8 cellular contexts compared by ENCODE assay signal in genomic region chr4:52750819-52751348, GRCh38. TPM values are rescaled to one million over a fixed set of nuclear protein-coding genes. Genes with fewer than 3 reads are reported as not detected.
DNase-seq lines count a peak whose midpoint lies in the region; ATAC-seq, FAIRE-seq and TF ChIP-seq lines count a peak whose summit lies in the region.

No MANE protein-coding gene starts in this region.

- H3K9ac ChIP-seq in subcutaneous abdominal adipose tissue (ENCODE audit: low read length in 5 of 5) = peak overlapping the region in 3 of 5 donors; percentile 8 to 53 (median 11)

- CTCF ChIA-PET in A549 (lab: Yijun Ruan, JAX) = no interaction called here

- DNase-seq in A549 (ENCODE audit: low read depth in 1 of 2, low spot score in 1 of 2) (peak; percentile 2 to 7), choroid plexus epithelial cell (ENCODE audit: low read depth) (no peak), right lobe of liver (peak in 2 of 3 donors; percentile 27 to 54), GM19240 (ENCODE audit: insufficient read length, low spot score) (no peak)

- peak overlapping the region in 1 of 2 experiments; percentile 64; a peak in 2 of 6 replicates for H3K27ac ChIP-seq in A549
- H3K27ac ChIP-seq in right lobe of liver = no peak overlapping the region
- no peak overlapping the region for H3K27ac ChIP-seq in subcutaneous abdominal adipose tissue (ENCODE audit: low read depth, low read length)

- TF ChIP-seq POLR2A in A549 (IDR thresholded peaks at IDR 0.05; ENCODE audit: low read length) (no peak), right lobe of liver (IDR thresholded peaks at IDR 0.05) (no peak)

- intact Hi-C loops in right lobe of liver (cut with DNase I) = no loop called here

- H3K27me3 ChIP-seq in right lobe of liver (no peaks in the 10 kb centered on the region), subcutaneous abdominal adipose tissue (ENCODE audit: control insufficient read depth in 5 of 5, insufficient read depth in 4 of 5, low read length in 5 of 5) (peaks cover 4 to 30% (median 14%) of the 10 kb centered on the region in 5 donors)

- TF ChIP-seq EP300 in A549 (IDR thresholded peaks at IDR 0.05) (no peak), Ishikawa (IDR thresholded peaks at IDR 0.05; ENCODE audit: borderline replicate concordance) (no peak)

- H3K4me1 ChIP-seq in A549 (no peaks in the 10 kb centered on the region), right lobe of liver (peaks cover 0 to 7% (median 0%) of the 10 kb centered on the region in 4 donors), subcutaneous abdominal adipose tissue (ENCODE audit: control insufficient read depth in 5 of 5, insufficient read depth in 5 of 5, low read length in 5 of 5) (peaks cover 4 to 14% (median 13%) of the 10 kb centered on the region in 5 donors)

- peak overlapping the region; percentile 90 for H3K4me2 ChIP-seq in A549

- TF ChIP-seq CTCF in A549 (IDR thresholded peaks at IDR 0.05) (no peak), choroid plexus epithelial cell (conservative IDR thresholded peaks at IDR 0.05; ENCODE audit: low read depth, low read length) (no peak), right lobe of liver (IDR thresholded peaks at IDR 0.05) (no peak)

- FAIRE-seq in A549 (lab: Jason Lieb, UNC) = no peak

- 27% methylated on average over 3 of the region's 49 CpGs for WGBS in A549 (ENCODE audit: missing lambda C conversion rate)
- WGBS in right lobe of liver (ENCODE audit: insufficient coverage, low coverage, low lambda C conversion rate, missing lambda C conversion rate) = 0% methylated on average over 8 of the region's 49 CpGs

- no peak for TF ChIP-seq RAD21 in A549 (conservative IDR thresholded peaks at IDR 0.05 in 1 of 2, IDR thresholded peaks at IDR 0.05 in 1 of 2)
- no peak for TF ChIP-seq RAD21 in Ishikawa (IDR thresholded peaks at IDR 0.05; ENCODE audit: low read depth)

- H3K36me3 ChIP-seq in right lobe of liver (no peaks in the 10 kb centered on the region), subcutaneous abdominal adipose tissue (ENCODE audit: control insufficient read depth in 5 of 5, insufficient read depth in 5 of 5, low read length in 5 of 5) (no peaks in the 10 kb centered on the region)

- POLR2A ChIA-PET in A549 (lab: Yijun Ruan, JAX) = no interaction called here

- peak; percentile 66 to 79 for ATAC-seq in A549
- ATAC-seq in right lobe of liver = peak; percentile 62 to 68 (median 68)
- ATAC-seq in GM19455 (IDR thresholded peaks at IDR 0.05; ENCODE audit: unreplicated experiment) = no peak
- no peak for ATAC-seq in HG03095 (IDR thresholded peaks at IDR 0.05; ENCODE audit: unreplicated experiment)

- H3K4me3 ChIP-seq in A549 (peak overlapping the region; percentile 42), choroid plexus epithelial cell (ENCODE audit: low read depth, low read length) (peak overlapping the region; percentile 60), right lobe of liver (peak overlapping the region; percentile 37 to 54 (median 44)), subcutaneous abdominal adipose tissue (ENCODE audit: low read depth in 1 of 5, low read length in 5 of 5) (peak overlapping the region; percentile 49 to 72 (median 62))

- H3K9me3 ChIP-seq in A549 = no peaks in the 10 kb centered on the region
- H3K9me3 ChIP-seq in right lobe of liver = no peaks in the 10 kb centered on the region
- no peaks in the 10 kb centered on the region for H3K9me3 ChIP-seq in subcutaneous abdominal adipose tissue (ENCODE audit: control insufficient read depth in 5 of 5, low read length in 5 of 5)

TF ChIP-seq in A549, 52 proteins besides CTCF, POLR2A, EP300 and RAD21:
- TF ChIP-seq MAX (IDR thresholded peaks at IDR 0.05) = peak; percentile 71
- TF ChIP-seq FOSB (CRISPR knock-in tag; IDR thresholded peaks at IDR 0.05) = no peak
- peak; percentile 20; the same call in 1 of the 2 replicates for TF ChIP-seq E2F6 (IDR thresholded peaks at IDR 0.05; ENCODE audit: borderline replicate concordance, low read depth)
- no peak for TF ChIP-seq MYC (IDR thresholded peaks at IDR 0.05; ENCODE audit: borderline replicate concordance, low read length)
- TF ChIP-seq RNF2 (IDR thresholded peaks at IDR 0.05; ENCODE audit: borderline replicate concordance, low read depth) = 0 out of 2 replicates have a peak, but pooled peaks have one; percentile 57

TF ChIP-seq in Ishikawa, 13 proteins besides CTCF, POLR2A, EP300 and RAD21:
- TF ChIP-seq FOXM1 (IDR thresholded peaks at IDR 0.05; ENCODE audit: borderline replicate concordance, low read depth) = no peak
- peak; percentile 19; the same call in 1 of the 2 replicates for TF ChIP-seq MAX (IDR thresholded peaks at IDR 0.05)
- 0 out of 2 replicates have a peak, but pooled peaks have one; percentile 37 for TF ChIP-seq ZBTB7A (IDR thresholded peaks at IDR 0.05; ENCODE audit: low read depth)

RNA-seq across cellular contexts. Expression of gene ERVMER34-1, which starts 0.3 kb away (rescaled TPM):
- 0.59 and 0.60 TPM in 2 replicates for polyA plus RNA-seq in A549 (2011; rRNA removed)
- polyA plus RNA-seq in A549 (2012; cell fraction: cytosol; rRNA removed) = 0.29 and 0.30 TPM in 2 replicates
- polyA plus RNA-seq in A549 (2012; cell fraction: nucleus; rRNA removed) = 0.14 and 0.34 TPM in 2 replicates
- 0.41 to 0.52 TPM (median 0.47 TPM) in 3 replicates for polyA plus RNA-seq in A549 (2017; fragmentation: RNase III; extraction: RNeasy Plus Mini Kit Qiagen cat#74134 plus additional on column Dnase treatment)
- 0.08 and 0.34 TPM in 2 replicates for polyA minus RNA-seq in A549 (2011; rRNA and poly(A)+ RNA removed)
- total RNA-seq in right lobe of liver = under 1 TPM in 4 of 6 experiments, not detected in 2; 0.04 to 0.20 (median 0.15) TPM

Comparison
In these comparisons a context has a peak if more than half of its experiments do, and no peak if none do; other contexts are left out.
1. ATAC-seq: peak in A549 (2 of 2) and right lobe of liver (4 of 4); none in GM19455 (single experiment) and HG03095 (single experiment).
2. DNase-seq: peak in A549 (2 of 2) and right lobe of liver (2 of 3); none in choroid plexus epithelial cell (single experiment) and GM19240 (single experiment).
3. Peak in every context shown above with its lines, with median percentiles within 50 percentile points of each other: H3K4me3 ChIP-seq.